ENCODE assay signal across 1 cellular context in the genomic region with DNA sequence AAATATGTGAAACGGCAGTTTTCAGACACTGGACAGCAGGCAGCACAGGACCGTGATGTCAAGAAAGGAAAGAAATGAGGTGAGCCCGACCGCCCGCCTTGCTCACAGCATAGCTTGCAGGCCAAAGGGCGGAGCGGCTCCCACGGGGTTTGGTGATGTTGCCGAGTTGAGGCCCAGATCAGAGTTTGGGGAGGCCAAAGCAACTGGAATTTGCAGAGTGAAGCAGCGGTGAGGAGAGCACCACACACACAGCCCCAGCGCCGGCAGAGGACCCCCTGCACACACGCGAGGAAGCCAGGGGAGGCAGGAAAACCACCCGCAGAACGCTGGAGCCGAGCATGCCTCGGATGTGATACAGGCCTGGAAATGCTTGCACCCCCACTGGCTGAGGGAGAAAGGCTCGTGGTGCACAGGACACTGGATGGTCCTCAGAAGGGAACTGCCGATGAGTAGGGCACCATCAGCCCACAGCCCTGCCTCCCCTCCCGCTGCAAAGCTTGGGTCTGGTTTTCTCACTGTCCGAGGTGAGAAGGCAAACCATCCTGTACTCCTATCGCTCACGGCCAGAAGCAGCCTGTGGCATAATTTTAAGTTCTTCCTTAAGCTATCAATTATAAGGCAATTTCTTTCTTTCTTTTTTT.
TF ChIP-seq lines count a peak whose summit lies in the region.

No MANE protein-coding gene starts in this region.

TF ChIP-seq in IMR-90, 13 proteins besides CTCF, POLR2A, EP300 and RAD21:
- no peak for TF ChIP-seq RCOR1 (IDR thresholded peaks at IDR 0.05; ENCODE audit: insufficient replicate concordance, low read length)
- no peak for TF ChIP-seq SMC3 (IDR thresholded peaks at IDR 0.05; ENCODE audit: low read depth, low read length)
